In the genomic region with DNA sequence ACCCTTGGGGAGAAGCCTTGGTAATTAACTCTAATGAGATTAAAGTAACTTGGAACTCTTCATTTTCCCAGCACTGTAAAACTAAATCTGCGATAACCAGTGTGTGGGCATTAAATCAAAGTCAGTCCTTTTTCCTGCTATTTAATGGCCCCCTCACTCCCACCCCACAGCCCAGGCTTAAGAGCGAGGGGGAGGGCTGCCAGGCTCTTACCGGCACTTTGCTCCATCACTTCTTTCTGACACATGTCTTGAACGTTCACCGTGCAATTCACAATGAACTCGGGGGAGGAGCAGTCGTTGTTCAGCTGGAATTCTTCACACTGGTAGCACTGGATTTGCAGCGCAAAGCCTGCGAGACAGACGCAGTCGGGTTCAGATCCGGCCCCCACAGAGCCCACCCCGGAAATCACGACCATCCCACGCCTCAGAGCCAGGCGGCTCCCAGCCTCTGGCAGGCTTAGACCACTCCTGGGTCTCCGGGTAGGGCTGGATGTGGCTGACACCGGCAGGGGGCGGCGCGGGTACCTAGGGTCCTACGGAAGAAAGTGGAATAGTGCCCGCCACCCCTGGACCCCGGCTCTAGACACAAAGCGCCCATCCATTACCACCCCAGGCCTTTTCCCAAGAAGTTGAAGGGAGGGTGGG, we compare ENCODE assay signal across 12 cellular contexts. TPM values are rescaled to one million over a fixed set of nuclear protein-coding genes. Genes with fewer than 3 reads are reported as not detected.
DNase-seq lines count a peak whose midpoint lies in the region; ATAC-seq and TF ChIP-seq lines count a peak whose summit lies in the region.
"Had no signal": no experiment of that assay in that cellular context is flagged by ENCODE, and none has a peak within 500 bp of the region (broad histone marks: within the 10 kb centered on the region; RNA-seq: fewer than 3 reads in every experiment).

No MANE protein-coding gene starts in this region.

- H3K4me3 ChIP-seq in retinal pigment epithelial cell (ENCODE audit: low read length) = peak overlapping the region; percentile 49

- peaks cover 69% of the 10 kb centered on the region for H3K27me3 ChIP-seq in foreskin keratinocyte

- H3K4me1 ChIP-seq in foreskin keratinocyte = peaks cover 7% of the 10 kb centered on the region
- H3K4me1 ChIP-seq: parathyroid adenoma had no signal

- DNase-seq in DMS 273 (lab: John Stamatoyannopoulos, UW; ENCODE audit: unreplicated experiment) (peak; percentile 69), DMS 273 treated with DMSO at 0.1 percent for 48 hours (lab: John Stamatoyannopoulos, UW) (no peak), NCI-H82 treated with DMSO at 0.1 percent for 48 hours (lab: John Stamatoyannopoulos, UW; ENCODE audit: unreplicated experiment) (peak; percentile 24), foreskin keratinocyte (no peak), retinal pigment epithelial cell (ENCODE audit: low read depth) (no peak), RPMI8226 (no peak)
- DNase-seq in activated CD4-positive, alpha-beta T cell treated with anti-CD3 and anti-CD28 coated beads for 4 hours = no peak

- TF ChIP-seq CTCF in foreskin keratinocyte (conservative IDR thresholded peaks at IDR 0.05) = peak; percentile 24
- TF ChIP-seq CTCF in retinal pigment epithelial cell (conservative IDR thresholded peaks at IDR 0.05; ENCODE audit: low read depth, low read length) = peak; percentile 55

- ATAC-seq in foreskin keratinocyte (no peak), HG02610 (IDR thresholded peaks at IDR 0.05; ENCODE audit: unreplicated experiment) (no peak)

- no peak overlapping the region for H3K27ac ChIP-seq in foreskin keratinocyte
- H3K27ac ChIP-seq: 22Rv1, KMS-11, parathyroid adenoma had no signal

RNA-seq across cellular contexts. Expression of gene LYPD1, which starts 1.7 kb away (rescaled TPM):
- total RNA-seq in foreskin keratinocyte = not detected in 2 replicates
- 0.03 TPM in 1 of 2 replicates, not detected in the other for polyA plus RNA-seq in foreskin keratinocyte
- total RNA-seq: T-helper 1 cell treated with Interleukin-12 subunit alpha and Interleukin-12 subunit beta and Interleukin-4 antibody, amounts not matched to agents 30 ng/mL and 1 ng/mL, for 36 hours had no signal

Comparison
In these comparisons a context has a peak if more than half of its experiments do, and no peak if none do; other contexts are left out.
1. DNase-seq: peak in DMS 273 (single experiment) and NCI-H82 treated with DMSO at 0.1 percent for 48 hours (single experiment); none in DMS 273 treated with DMSO at 0.1 percent for 48 hours (single experiment), foreskin keratinocyte (0 of 2), retinal pigment epithelial cell (single experiment), RPMI8226 (single experiment) and activated CD4-positive, alpha-beta T cell treated with anti-CD3 and anti-CD28 coated beads for 4 hours (0 of 2).